In the genomic region with DNA sequence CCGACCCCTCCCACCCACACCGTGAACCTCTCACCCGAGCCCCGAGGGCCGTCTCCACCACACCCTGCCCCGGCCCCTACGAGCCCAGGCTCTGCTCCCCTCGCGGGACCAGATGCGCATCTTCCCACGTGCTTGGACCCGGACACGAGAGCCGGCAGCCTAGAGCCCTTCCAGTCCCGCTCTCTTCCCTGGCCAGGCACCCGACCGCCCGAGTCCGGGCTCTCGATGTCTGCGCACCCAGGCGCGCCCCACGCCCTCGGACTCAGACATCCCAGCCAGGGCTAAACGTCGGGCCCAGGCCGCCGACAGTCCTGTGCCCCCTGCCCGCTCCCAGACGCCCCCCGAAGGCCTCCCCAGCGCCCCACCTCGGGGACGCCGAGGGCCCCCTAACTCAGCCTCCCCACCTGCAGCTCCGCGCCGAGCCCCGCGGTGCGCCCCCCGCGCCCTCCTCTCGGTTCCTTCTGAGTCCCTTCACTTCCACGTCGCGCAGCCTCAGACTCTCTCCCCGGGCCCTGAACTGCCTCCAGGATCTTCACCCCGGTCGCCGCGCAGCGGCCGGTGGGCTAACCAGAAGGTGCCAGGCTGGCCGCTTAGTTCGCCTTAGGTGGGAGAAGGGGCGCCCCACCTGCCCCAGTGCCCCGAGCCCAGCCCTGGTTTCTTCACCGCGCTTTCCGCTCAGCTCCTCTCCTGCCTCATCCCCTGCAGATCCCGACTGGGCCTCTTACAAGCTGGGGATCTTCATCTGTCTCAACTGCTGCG, we compare ENCODE assay signal across 8 cellular contexts. TPM values are rescaled to one million over a fixed set of nuclear protein-coding genes. Genes with fewer than 3 reads are reported as not detected.
DNase-seq lines count a peak whose midpoint lies in the region; ATAC-seq and TF ChIP-seq lines count a peak whose summit lies in the region.

No MANE protein-coding gene starts in this region.

- TF ChIP-seq RAD21 in Ishikawa (IDR thresholded peaks at IDR 0.05; ENCODE audit: low read depth): no peak

- H2BK5ac ChIP-seq in mesendoderm (ENCODE audit: low read length): no peak overlapping the region

- no peak overlapping the region for H4K8ac ChIP-seq in mesendoderm (ENCODE audit: low read depth, low read length)

- TF ChIP-seq EP300 in Ishikawa (IDR thresholded peaks at IDR 0.05; ENCODE audit: borderline replicate concordance): no peak

- no peaks in the 10 kb centered on the region for H3K79me2 ChIP-seq in mesendoderm (ENCODE audit: control insufficient read depth, insufficient read depth, low read length)

- no peaks in the 10 kb centered on the region for H3K36me3 ChIP-seq in mesendoderm (ENCODE audit: control insufficient read depth, insufficient read depth, low read length)

- no peak overlapping the region for H3K23ac ChIP-seq in mesendoderm (ENCODE audit: low read length)

- peak overlapping the region; percentile 43 to 86 (median 71) for H3K27ac Mint-ChIP-seq in CD14-positive monocyte
- H3K27ac Mint-ChIP-seq in dendritic cell treated with granulocyte-macrophage colony-stimulating factor and Interleukin-4, amounts not matched to agents 40 ng/mL and 50 ng/mL, for 4 days: peak overlapping the region; percentile 94
- H3K27ac Mint-ChIP-seq in type B pancreatic cell: no peak overlapping the region

- no peak overlapping the region for H3K27ac ChIP-seq in mesendoderm (ENCODE audit: low read depth, low read length)

- no peak overlapping the region for H3K4ac ChIP-seq in mesendoderm (ENCODE audit: low read depth, low read length)

- H3K4me1 Mint-ChIP-seq in CD14-positive monocyte (peaks cover 41% of the 10 kb centered on the region), type B pancreatic cell (ENCODE audit: unreplicated experiment) (peaks cover 13% of the 10 kb centered on the region)
- peaks cover 56% of the 10 kb centered on the region for H3K4me1 Mint-ChIP-seq in dendritic cell treated with granulocyte-macrophage colony-stimulating factor and Interleukin-4, amounts not matched to agents 40 ng/mL and 50 ng/mL, for 4 days (ENCODE audit: low read depth)

- H3K4me2 ChIP-seq in mesendoderm (ENCODE audit: low read length): peak overlapping the region; percentile 38

- no CpG with 5 or more reads among the region's 64 CpGs for WGBS in mesendoderm (ENCODE audit: extremely low coverage, insufficient coverage, low lambda C conversion rate)

- H2AK5ac ChIP-seq in mesendoderm (ENCODE audit: low read length): no peak overlapping the region

- no peaks in the 10 kb centered on the region for H3K4me1 ChIP-seq in mesendoderm (ENCODE audit: control insufficient read depth, low read depth, low read length)

- H3K9ac ChIP-seq in mesendoderm (ENCODE audit: low read length): no peak overlapping the region

- H3K27me3 Mint-ChIP-seq in CD14-positive monocyte (ENCODE audit: low read depth in 3 of 3) (peaks cover 15 to 23% (median 16%) of the 10 kb centered on the region in 3 donors), type B pancreatic cell (peaks cover 80% of the 10 kb centered on the region)
- peaks cover 6% of the 10 kb centered on the region for H3K27me3 Mint-ChIP-seq in dendritic cell treated with granulocyte-macrophage colony-stimulating factor and Interleukin-4, amounts not matched to agents 40 ng/mL and 50 ng/mL, for 4 days

- TF ChIP-seq CTCF in CD14-positive monocyte (IDR thresholded peaks at IDR 0.05): no peak
- no peak for TF ChIP-seq CTCF in type B pancreatic cell (conservative IDR thresholded peaks at IDR 0.05)

- no peak overlapping the region for H4K5ac ChIP-seq in mesendoderm (ENCODE audit: low read length)

- peaks cover 22% of the 10 kb centered on the region for H3K27me3 ChIP-seq in mesendoderm (ENCODE audit: insufficient read depth, low read length, poor library complexity)

- intact Hi-C loops in CD14-positive monocyte (cut with micrococcal nuclease): loop anchor here (5.0 to 10.0 kb wide), 2 partner anchors 50 to 52 kb away; a partner anchor contains a TSS
- intact Hi-C loops in dendritic cell treated with granulocyte-macrophage colony-stimulating factor and Interleukin-4, amounts not matched to agents 40 ng/mL and 50 ng/mL, for 4 days (cut with micrococcal nuclease): loop anchor here (2.0 to 10.0 kb wide), 3 partner anchors 18 to 292 kb away; a partner anchor contains a TSS

- no peak overlapping the region for H3K18ac ChIP-seq in mesendoderm (ENCODE audit: low read length)

- H3K4me3 ChIP-seq in mesendoderm (ENCODE audit: low read length): no peak overlapping the region

- H3K56ac ChIP-seq in mesendoderm (ENCODE audit: low read length): peak overlapping the region; percentile 7

- H2BK120ac ChIP-seq in mesendoderm (ENCODE audit: low read depth, low read length): no peak overlapping the region

- H3K4me3 Mint-ChIP-seq in CD14-positive monocyte (peak overlapping the region; percentile 94 to 95), type B pancreatic cell (peak overlapping the region; percentile 87)
- peak overlapping the region; percentile 85 for H3K4me3 Mint-ChIP-seq in dendritic cell treated with granulocyte-macrophage colony-stimulating factor and Interleukin-4, amounts not matched to agents 40 ng/mL and 50 ng/mL, for 4 days

- H3K79me1 ChIP-seq in mesendoderm (ENCODE audit: low read length): no peaks in the 10 kb centered on the region

- H3K36me3 Mint-ChIP-seq in CD14-positive monocyte (peaks cover 29 to 48% of the 10 kb centered on the region in 2 donors), type B pancreatic cell (no peaks in the 10 kb centered on the region)
- H3K36me3 Mint-ChIP-seq in dendritic cell treated with granulocyte-macrophage colony-stimulating factor and Interleukin-4, amounts not matched to agents 40 ng/mL and 50 ng/mL, for 4 days (ENCODE audit: low read depth): peaks cover 52% of the 10 kb centered on the region

- DNase-seq in CD14-positive monocyte (ENCODE audit: low spot score) (no peak), mesendoderm (peak; percentile 19), type B pancreatic cell (ENCODE audit: extremely low spot score, unreplicated experiment) (no peak)

- H2BK15ac ChIP-seq in mesendoderm (replicated peaks; ENCODE audit: low read depth): no peak overlapping the region

- ATAC-seq in GM21447 (IDR thresholded peaks at IDR 0.05; ENCODE audit: unreplicated experiment) (no peak), HG02763 (IDR thresholded peaks at IDR 0.05; ENCODE audit: unreplicated experiment) (no peak), GM18502 (IDR thresholded peaks at IDR 0.05; ENCODE audit: poor library complexity, unreplicated experiment) (no peak)

- H3K9me3 Mint-ChIP-seq in CD14-positive monocyte (no peaks in the 10 kb centered on the region), type B pancreatic cell (no peaks in the 10 kb centered on the region)
- H3K9me3 Mint-ChIP-seq in dendritic cell treated with granulocyte-macrophage colony-stimulating factor and Interleukin-4, amounts not matched to agents 40 ng/mL and 50 ng/mL, for 4 days: no peaks in the 10 kb centered on the region

TF ChIP-seq in Ishikawa, 13 proteins besides CTCF, POLR2A, EP300 and RAD21:
- TF ChIP-seq, protein P1, sequence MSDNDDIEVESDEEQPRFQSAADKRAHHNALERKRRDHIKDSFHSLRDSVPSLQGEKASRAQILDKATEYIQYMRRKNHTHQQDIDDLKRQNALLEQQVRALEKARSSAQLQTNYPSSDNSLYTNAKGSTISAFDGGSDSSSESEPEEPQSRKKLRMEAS (IDR thresholded peaks at IDR 0.05): peak; percentile 65
- TF ChIP-seq ZBTB7A (IDR thresholded peaks at IDR 0.05; ENCODE audit: low read depth) (peak; percentile 10; the same call in 1 of the 2 replicates), CEBPB (IDR thresholded peaks at IDR 0.05) (no peak)
TF ChIP-seq in Ishikawa: peak in this region for 2.

RNA-seq across cellular contexts. Expression of a gene that starts 0.7 kb away (rescaled TPM):
- polyA plus RNA-seq in CD14-positive monocyte: 10 to 100 TPM; 36.1 to 39.8 TPM
- 0.42 TPM for polyA plus RNA-seq in mesendoderm (2013, experiment 1 of 2)
- 0.34 TPM for polyA plus RNA-seq in mesendoderm (2013, experiment 2 of 2)
- total RNA-seq in type B pancreatic cell (ENCODE audit: low replicate concordance): 1.4 and 2.6 TPM in 2 replicates

RNA-seq across cellular contexts. Expression of a gene that starts 16.4 kb away (rescaled TPM):
- polyA plus RNA-seq in CD14-positive monocyte: 10 to 100 TPM in 1 of 2 donors, 1 to 10 TPM in 1; 6.5 to 14.6 TPM
- 12.8 TPM for polyA plus RNA-seq in mesendoderm (2013, experiment 1 of 2)
- polyA plus RNA-seq in mesendoderm (2013, experiment 2 of 2): 13.0 TPM
- 17.8 and 19.4 TPM in 2 replicates for total RNA-seq in type B pancreatic cell (ENCODE audit: low replicate concordance)

RNA-seq across cellular contexts. Expression of a gene that starts 48.4 kb away (rescaled TPM):
- polyA plus RNA-seq in CD14-positive monocyte: 10 to 100 TPM; 51.4 to 66.6 TPM
- 5.7 TPM for polyA plus RNA-seq in mesendoderm (2013, experiment 1 of 2)
- 5.4 TPM for polyA plus RNA-seq in mesendoderm (2013, experiment 2 of 2)
- 8.8 and 10.8 TPM in 2 replicates for total RNA-seq in type B pancreatic cell (ENCODE audit: low replicate concordance)
